ENCODE assay signal across 19 cellular contexts in the genomic region with DNA sequence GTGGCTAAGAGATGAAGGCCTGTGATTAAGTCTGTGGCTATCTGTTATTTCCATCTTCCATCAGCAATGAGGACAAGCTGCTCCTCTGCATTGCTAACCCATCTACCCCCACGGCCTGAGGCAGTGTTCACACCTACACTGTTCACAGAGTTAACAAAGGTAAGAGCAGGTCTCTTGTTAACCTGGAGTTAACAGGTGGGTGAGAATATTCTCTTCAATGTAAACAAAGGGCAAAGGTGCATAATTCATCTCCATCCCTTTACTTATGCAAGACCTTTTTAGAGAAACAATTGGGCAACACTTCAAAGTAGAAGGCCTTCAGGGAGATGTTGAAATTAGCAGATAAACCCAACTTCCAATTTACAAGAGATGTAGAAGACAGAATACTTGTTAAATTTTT.
"Had no signal": no experiment of that assay in that cellular context is flagged by ENCODE, and none has a peak within 500 bp of the region (broad histone marks: within the 10 kb centered on the region; RNA-seq: fewer than 3 reads in every experiment).

No MANE protein-coding gene starts in this region.

- H3K27ac Mint-ChIP-seq: activated naive CD8-positive, alpha-beta T cell treated with anti-CD3 and anti-CD28 coated beads for 36 hours; stimulated activated memory B cell treated with anti-CD40 and anti-IgM and Interleukin-4, amounts not matched to agents 10 μg/mL and 1 μg/mL and 100 μg/mL, for 72 hours; T-cell had no signal

- H3K4me3 Mint-ChIP-seq: activated naive CD8-positive, alpha-beta T cell treated with anti-CD3 and anti-CD28 coated beads for 36 hours; effector memory CD8-positive, alpha-beta T cell; stimulated activated memory B cell treated with anti-CD40 and anti-IgM and Interleukin-4, amounts not matched to agents 10 μg/mL and 1 μg/mL and 100 μg/mL, for 72 hours; T-cell had no signal

- H3K9me3 ChIP-seq: lower lobe of right lung, SK-N-SH, thyroid gland had no signal

- H3K27ac ChIP-seq: brain microvascular endothelial cell, epithelial cell of prostate, heart left ventricle, lower lobe of right lung, thyroid gland had no signal

- H3K9me3 Mint-ChIP-seq: activated naive CD8-positive, alpha-beta T cell treated with anti-CD3 and anti-CD28 coated beads for 36 hours; effector memory CD8-positive, alpha-beta T cell; stimulated activated memory B cell treated with anti-CD40 and anti-IgM and Interleukin-4, amounts not matched to agents 10 μg/mL and 1 μg/mL and 100 μg/mL, for 72 hours; T-cell had no signal

- H3K4me3 ChIP-seq: heart left ventricle, lower lobe of right lung, thyroid gland had no signal

- H3K27me3 Mint-ChIP-seq: effector memory CD8-positive, alpha-beta T cell; stimulated activated memory B cell treated with anti-CD40 and anti-IgM and Interleukin-4, amounts not matched to agents 10 μg/mL and 1 μg/mL and 100 μg/mL, for 72 hours had no signal

- DNase-seq: activated CD4-positive, alpha-beta T cell treated with anti-CD3 and anti-CD28 coated beads, Interleukin-2, amount 50 U/mL, for 1 hour; activated effector memory CD4-positive, alpha-beta T cell treated with Interleukin-2 at 50 U/mL for 16 hours; activated naive CD8-positive, alpha-beta T cell treated with anti-CD3 and anti-CD28 coated beads for 36 hours; activated T-cell treated with anti-CD3 and anti-CD28 coated beads for 4 hours; anterior cingulate cortex; brain microvascular endothelial cell; effector memory CD8-positive, alpha-beta T cell; heart left ventricle; left cardiac atrium; lower lobe of right lung; midbrain; SK-N-SH; stimulated activated CD4-positive, alpha-beta T cell treated with anti-CD3 and anti-CD28 coated beads, Interleukin-12 subunit alpha, Interleukin-12 subunit beta, amount 100 ng/mL, for 4 hours; T-cell; T1000; thyroid gland had no signal

- H3K27me3 ChIP-seq: brain microvascular endothelial cell, heart left ventricle, thyroid gland had no signal

- ATAC-seq: activated CD4-positive, CD25-positive, alpha-beta regulatory T cell treated with anti-CD3 and anti-CD28 coated beads, Interleukin-2, amount 50 U/mL, for 24 hours; effector memory CD8-positive, alpha-beta T cell; heart left ventricle; left cardiac atrium; lower lobe of right lung; stimulated activated memory B cell treated with anti-CD40 and anti-IgM and Interleukin-4, amounts not matched to agents 10 μg/mL and 1 μg/mL and 100 μg/mL, for 72 hours; T-cell had no signal
